Comparison of ENCODE assay signal across 8 cellular contexts in genomic region chr19:6199240-6199983, GRCh38.
DNase-seq lines count a peak whose midpoint lies in the region; FAIRE-seq and TF ChIP-seq lines count a peak whose summit lies in the region.

No MANE protein-coding gene starts in this region.

- H3K4me1 ChIP-seq in ES-I3 (ENCODE audit: insufficient read depth, low read length) = no peaks in the 10 kb centered on the region

- TF ChIP-seq CTCF in fibroblast of villous mesenchyme (IDR thresholded peaks at IDR 0.05; ENCODE audit: insufficient read depth, low read depth, low read length) = peak; percentile 35
- peak; percentile 30 for TF ChIP-seq CTCF in nephron progenitor cell (IDR thresholded peaks at IDR 0.05)

- peak overlapping the region; percentile 78 for H3K4me3 ChIP-seq in fibroblast of villous mesenchyme (ENCODE audit: low read depth, low read length)

- TF ChIP-seq POLR2A in H54 (IDR thresholded peaks at IDR 0.05; ENCODE audit: low read depth, low read length) (peak; percentile 78), Raji (IDR thresholded peaks at IDR 0.05; ENCODE audit: insufficient read depth, low read depth, low read length) (peak; percentile 95)

- H3K4me1 Mint-ChIP-seq in nephron progenitor cell = peaks cover 35% of the 10 kb centered on the region
- H3K4me1 Mint-ChIP-seq in stimulated activated naive CD8-positive, alpha-beta T cell treated with anti-CD3 and anti-CD28 coated beads, Interleukin-15, Interleukin-2, amounts not matched to agents 100 ng/mL and 50 ng/mL, for 24 hours (ENCODE audit: low read depth) = peaks cover 18% of the 10 kb centered on the region

- peak overlapping the region; percentile 88 for H3K9ac ChIP-seq in ES-I3 (ENCODE audit: low read depth, low read length)

- H3K4me3 Mint-ChIP-seq in nephron progenitor cell = peak overlapping the region; percentile 96
- peak overlapping the region; percentile 95 for H3K4me3 Mint-ChIP-seq in stimulated activated naive CD8-positive, alpha-beta T cell treated with anti-CD3 and anti-CD28 coated beads, Interleukin-15, Interleukin-2, amounts not matched to agents 100 ng/mL and 50 ng/mL, for 24 hours

- peaks cover 4% of the 10 kb centered on the region; the same call in 1 of the 2 replicates for H3K36me3 ChIP-seq in ES-I3 (ENCODE audit: insufficient read depth, low read length)

- 0 out of 2 replicates have a peak, but pooled peaks cover 4% of the 10 kb centered on the region for H3K9me3 ChIP-seq in ES-I3 (ENCODE audit: control insufficient read depth, insufficient read depth, low read length)

- peak; percentile 98 for DNase-seq in H54 (ENCODE audit: insufficient read length, low spot score)
- peak; percentile 99 for DNase-seq in M059J (ENCODE audit: low read depth)
- DNase-seq in activated gamma-delta T cell (lab: John Stamatoyannopoulos, UW) = peak; percentile 100
- DNase-seq in fibroblast of villous mesenchyme (ENCODE audit: low read depth) = peak; percentile 99
- peak; percentile 99 for DNase-seq in nephron progenitor cell

- H3K36me3 Mint-ChIP-seq in nephron progenitor cell (ENCODE audit: low read depth) = peaks cover 39% of the 10 kb centered on the region
- H3K36me3 Mint-ChIP-seq in stimulated activated naive CD8-positive, alpha-beta T cell treated with anti-CD3 and anti-CD28 coated beads, Interleukin-15, Interleukin-2, amounts not matched to agents 100 ng/mL and 50 ng/mL, for 24 hours (ENCODE audit: low read depth) = peaks cover 17% of the 10 kb centered on the region

- peaks cover 45% of the 10 kb centered on the region for H3K9me3 Mint-ChIP-seq in nephron progenitor cell
- peaks cover 6% of the 10 kb centered on the region for H3K9me3 Mint-ChIP-seq in stimulated activated naive CD8-positive, alpha-beta T cell treated with anti-CD3 and anti-CD28 coated beads, Interleukin-15, Interleukin-2, amounts not matched to agents 100 ng/mL and 50 ng/mL, for 24 hours

- H3K27ac Mint-ChIP-seq in nephron progenitor cell = peak overlapping the region; percentile 75
- peak overlapping the region; percentile 89 for H3K27ac Mint-ChIP-seq in stimulated activated naive CD8-positive, alpha-beta T cell treated with anti-CD3 and anti-CD28 coated beads, Interleukin-15, Interleukin-2, amounts not matched to agents 100 ng/mL and 50 ng/mL, for 24 hours

- peak; percentile 64 for FAIRE-seq in H54 (lab: Jason Lieb, UNC)

- peaks cover 22% of the 10 kb centered on the region for H3K27me3 Mint-ChIP-seq in nephron progenitor cell (ENCODE audit: low read depth, poor library complexity)
- no peaks in the 10 kb centered on the region for H3K27me3 Mint-ChIP-seq in stimulated activated naive CD8-positive, alpha-beta T cell treated with anti-CD3 and anti-CD28 coated beads, Interleukin-15, Interleukin-2, amounts not matched to agents 100 ng/mL and 50 ng/mL, for 24 hours

Comparison
In these comparisons a context has a peak if more than half of its experiments do, and no peak if none do; other contexts are left out.
1. Peak in every context shown above with its lines: DNase-seq and H3K4me3 ChIP-seq.